In the genomic region with DNA sequence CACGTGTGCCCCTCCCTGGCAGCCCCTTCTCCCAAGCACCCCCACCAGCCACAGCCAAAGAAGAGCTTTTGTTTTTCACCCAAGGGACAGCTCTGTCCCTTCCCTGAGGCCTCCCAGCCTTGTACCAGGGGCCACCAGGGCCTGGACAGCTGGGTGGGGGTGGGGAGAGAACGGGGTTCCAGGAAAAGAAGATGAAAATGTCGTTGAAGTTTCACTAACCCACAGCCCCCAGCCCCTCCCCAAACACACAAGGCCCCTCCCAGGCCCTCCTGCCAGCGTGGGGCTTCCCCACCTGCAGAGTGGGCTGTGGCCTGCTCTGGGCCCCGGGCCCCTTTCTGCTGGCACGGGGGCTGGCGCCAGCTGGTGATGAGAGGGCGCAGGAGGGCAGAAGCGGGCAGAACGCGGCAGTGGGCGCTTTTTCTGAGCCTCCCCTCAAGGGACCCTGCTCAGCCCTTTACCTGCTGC, we compare ENCODE assay signal across 13 cellular contexts. TPM values are rescaled to one million over a fixed set of nuclear protein-coding genes. Genes with fewer than 3 reads are reported as not detected.
A peak's percentile ranks its signal among the peaks of the same experiment; 100 is the strongest.
DNase-seq lines count a peak whose midpoint lies in the region; ATAC-seq and TF ChIP-seq lines count a peak whose summit lies in the region.
"Had no signal": no experiment of that assay in that cellular context is flagged by ENCODE, and none has a peak within 500 bp of the region (broad histone marks: within the 10 kb centered on the region; RNA-seq: fewer than 3 reads in every experiment).

No MANE protein-coding gene starts in this region.

- intact Hi-C loops in Right ventricle myocardium inferior (cut with DNase I) = no loop called here
- intact Hi-C loops in OCI-LY7 (cut with micrococcal nuclease; ENCODE audit: unreplicated experiment) = no loop called here

- no peak overlapping the region for H3K4me3 ChIP-seq in OCI-LY7 (ENCODE audit: low read depth, low read length, poor library complexity, severe bottlenecking)

- H3K9me3 ChIP-seq in OCI-LY7 (ENCODE audit: low read length) = no peaks in the 10 kb centered on the region

- H3K36me3 ChIP-seq in OCI-LY7 (ENCODE audit: insufficient read depth, low read length) = no peaks in the 10 kb centered on the region

- H4K20me1 ChIP-seq in OCI-LY7 (ENCODE audit: insufficient read depth, low read length) = no peaks in the 10 kb centered on the region

- CTCF ChIA-PET in OCI-LY7 (lab: Charles Lee; ENCODE audit: unreplicated experiment) = no interaction called here

- peak; percentile 87 for DNase-seq in Ammon's horn (ENCODE audit: low spot score)
- peak; percentile 35 for DNase-seq in GM13976 (ENCODE audit: low spot score)
- DNase-seq in midbrain (lab: John Stamatoyannopoulos, UW) = peak; percentile 78
- DNase-seq in Right ventricle myocardium inferior (ENCODE audit: missing footprints) = no peak
- no peak for DNase-seq in OCI-LY7 (ENCODE audit: low spot score)
- no peak for DNase-seq in GOT3 (lab: John Stamatoyannopoulos, UW)
- DNase-seq: activated CD4-positive, alpha-beta T cell treated with anti-CD3 and anti-CD28 coated beads, Interleukin-2, amount 10 ng/mL, durations not matched to agents 7 days and 5 days; NCI-H526; SHP77 treated with DMSO at 0.1 percent for 48 hours had no signal

- H2AFZ ChIP-seq in OCI-LY7 (ENCODE audit: low read length) = no peak overlapping the region

- H3K79me2 ChIP-seq in OCI-LY7 (ENCODE audit: insufficient read depth, low read depth, low read length) = no peaks in the 10 kb centered on the region

- H3K4me1 ChIP-seq in OCI-LY7 (ENCODE audit: insufficient read depth, low read length, poor library complexity, severe bottlenecking) = no peaks in the 10 kb centered on the region

- in situ Hi-C loops in GM13976 (cut with MboI; ENCODE audit: low sequenced_read_pairs, unreplicated experiment) = no loop called here

- ATAC-seq in Right ventricle myocardium inferior = no peak
- no peak for ATAC-seq in GM18502 (IDR thresholded peaks at IDR 0.05; ENCODE audit: poor library complexity, unreplicated experiment)

- TF ChIP-seq CTCF in GM13976 (IDR thresholded peaks at IDR 0.05; ENCODE audit: borderline replicate concordance, control extremely low read depth, extremely low read depth, insufficient read depth, missing control alignments) (no peak), OCI-LY7 (conservative IDR thresholded peaks at IDR 0.05; ENCODE audit: low read length) (no peak)

- H3K27ac ChIP-seq in cingulate gyrus (ENCODE audit: low read depth, low read length) (peak overlapping the region; percentile 96), OCI-LY7 (ENCODE audit: low read depth, low read length, poor library complexity, severe bottlenecking) (no peak overlapping the region)

- BruUV-seq in OCI-LY7 (replicated peaks; lab: Mats Ljungman, UMichigan) = no TSS peak

- H3K4me2 ChIP-seq in OCI-LY7 (ENCODE audit: low read length) = no peak overlapping the region

- POLR2A ChIA-PET in OCI-LY7 (lab: Charles Lee) = no interaction called here

- no peaks in the 10 kb centered on the region for H3K9me2 ChIP-seq in OCI-LY7 (ENCODE audit: insufficient read depth, low read length)

RNA-seq across cellular contexts. Expression of gene ANKRD65, which starts 5.5 kb away (rescaled TPM):
- 3.0 TPM for total RNA-seq in Right ventricle myocardium inferior
- total RNA-seq in OCI-LY7 (2014; rRNA removed; shearing (Covaris generic)) = not detected in 2 replicates
- total RNA-seq in OCI-LY7 (2022) = not detected in 2 replicates
- total RNA-seq: activated CD4-positive, alpha-beta T cell treated with anti-CD3 and anti-CD28 coated beads, Interleukin-2, amount 10 ng/mL, durations not matched to agents 7 days and 5 days; B cell had no signal

RNA-seq across cellular contexts. Expression of gene VWA1, which starts 9.0 kb away (rescaled TPM):
- total RNA-seq in Right ventricle myocardium inferior (20.5 TPM), OCI-LY7 (2022) (not detected in 2 replicates)
- not detected in 2 replicates for total RNA-seq in OCI-LY7 (2014; rRNA removed; shearing (Covaris generic))
- total RNA-seq: B cell had no signal

RNA-seq across cellular contexts. Expression of gene MRPL20, which starts 19.4 kb away (rescaled TPM):
- total RNA-seq in Right ventricle myocardium inferior (140 TPM), OCI-LY7 (2022) (116 and 143 TPM in 2 replicates)
- total RNA-seq in OCI-LY7 (2014; rRNA removed; shearing (Covaris generic)) = 165 and 196 TPM in 2 replicates

RNA-seq across cellular contexts. Expression of gene ATAD3C, which starts 23.0 kb away (rescaled TPM):
- total RNA-seq in Right ventricle myocardium inferior = 1.8 TPM
- 1.6 TPM in 1 of 2 replicates, not detected in the other for total RNA-seq in OCI-LY7 (2014; rRNA removed; shearing (Covaris generic))
- total RNA-seq in OCI-LY7 (2022) = 2.1 and 3.0 TPM in 2 replicates
- total RNA-seq: cerebellum had no signal

RNA-seq across cellular contexts. Expression of gene CCNL2, which starts 27.4 kb away (rescaled TPM):
- total RNA-seq in Right ventricle myocardium inferior (49.4 TPM), OCI-LY7 (2022) (213 and 238 TPM in 2 replicates)
- 297 and 307 TPM in 2 replicates for total RNA-seq in OCI-LY7 (2014; rRNA removed; shearing (Covaris generic))

Comparison
In these comparisons a context has a peak if more than half of its experiments do, and no peak if none do; other contexts are left out.
1. DNase-seq: peak in Ammon's horn (single experiment), GM13976 (single experiment) and midbrain (single experiment); none in Right ventricle myocardium inferior (single experiment), OCI-LY7 (single experiment) and GOT3 (single experiment).
2. RNA of gene VWA1, which starts 9.0 kb away (total RNA-seq): 20.5 TPM in Right ventricle myocardium inferior (single experiment); not detected in OCI-LY7; every median in the first group is over 10 times any median in the second.